Comparison of ENCODE assay signal across 1 cellular context in genomic region chr5:79546782-79547428, GRCh38.
A peak's percentile ranks its signal among the peaks of the same experiment; 100 is the strongest.
TF ChIP-seq lines count a peak whose summit lies in the region.

No MANE protein-coding gene starts in this region.

TF ChIP-seq in K562, 482 proteins besides CTCF, POLR2A, EP300 and RAD21 (continued from another document):
- TF ChIP-seq CEBPG (CRISPR knock-in tag; IDR thresholded peaks at IDR 0.05) = no peak
- TF ChIP-seq CEBPG (tag; conservative IDR thresholded peaks at IDR 0.05 in 1 of 2, IDR thresholded peaks at IDR 0.05 in 1 of 2) = 0 out of 4 replicates have a peak, but pooled peaks of 1 of the 2 experiments have one; percentile 26
- TF ChIP-seq NR2C2 (CRISPR knock-in tag; IDR thresholded peaks at IDR 0.05) = no peak
- TF ChIP-seq NR2C2 (tag; IDR thresholded peaks at IDR 0.05) = peak; percentile 26; the same call in 1 of the 2 replicates
- TF ChIP-seq CBFA2T3 (IDR thresholded peaks at IDR 0.05) = peak; percentile 66
- TF ChIP-seq SRF (CRISPR knock-in tag; IDR thresholded peaks at IDR 0.05) = no peak
- no peak for TF ChIP-seq ID3 (CRISPR knock-in tag; IDR thresholded peaks at IDR 0.05)
- 0 out of 2 replicates have a peak, but pooled peaks have one; percentile 19 for TF ChIP-seq ID3 (tag; IDR thresholded peaks at IDR 0.05)
- TF ChIP-seq NUFIP1 (IDR thresholded peaks at IDR 0.05; ENCODE audit: partially characterized antibody) = no peak
- peak; percentile 7; the same call in 1 of the 2 replicates for TF ChIP-seq NFE2 (IDR thresholded peaks at IDR 0.05; ENCODE audit: low read depth)
- no peak for TF ChIP-seq JUND (IDR thresholded peaks at IDR 0.05; ENCODE audit: borderline replicate concordance, low read depth, low read length)
- TF ChIP-seq JUND (tag; IDR thresholded peaks at IDR 0.05; ENCODE audit: borderline replicate concordance, low read depth, low read length) = peak; percentile 35; the same call in 1 of the 3 replicates
- no peak for TF ChIP-seq SLC30A9 (CRISPR knock-in tag; IDR thresholded peaks at IDR 0.05)
- TF ChIP-seq RBM25 (IDR thresholded peaks at IDR 0.05; ENCODE audit: low read depth, low read length, severe bottlenecking) = no peak
- no peak for TF ChIP-seq ZFP1 (CRISPR knock-in tag; IDR thresholded peaks at IDR 0.05)
- 0 out of 2 replicates have a peak, but pooled peaks have one; percentile 30 for TF ChIP-seq SMARCE1 (IDR thresholded peaks at IDR 0.05)
- peak; percentile 39; the same call in 1 of the 2 replicates for TF ChIP-seq C11orf30 (IDR thresholded peaks at IDR 0.05; ENCODE audit: low read depth)
- TF ChIP-seq CEBPB (tag; IDR thresholded peaks at IDR 0.05) = peak; percentile 49
- TF ChIP-seq TAL1 (IDR thresholded peaks at IDR 0.05) = 0 out of 2 replicates have a peak, but pooled peaks have one; percentile 15
- TF ChIP-seq BACH1 (tag; IDR thresholded peaks at IDR 0.05) = no peak
- TF ChIP-seq ZNF778 (CRISPR knock-in tag; IDR thresholded peaks at IDR 0.05) = no peak
- TF ChIP-seq GATA2 (CRISPR knock-in tag; IDR thresholded peaks at IDR 0.05) = peak; percentile 65
- TF ChIP-seq HDAC2 (IDR thresholded peaks at IDR 0.05) = 0 out of 2 replicates have a peak, but pooled peaks have one; percentile 51
- no peak for TF ChIP-seq MLLT1 (IDR thresholded peaks at IDR 0.05)
- TF ChIP-seq ZNF143 (CRISPR knock-in tag; IDR thresholded peaks at IDR 0.05) = no peak
- TF ChIP-seq E2F1 (CRISPR knock-in tag; IDR thresholded peaks at IDR 0.05) = no peak
- no peak for TF ChIP-seq ATF1 (CRISPR knock-in tag; IDR thresholded peaks at IDR 0.05)
- TF ChIP-seq ATF1 (tag; IDR thresholded peaks at IDR 0.05) = 0 out of 2 replicates have a peak, but pooled peaks have one; percentile 10
- TF ChIP-seq FOXA1 (IDR thresholded peaks at IDR 0.05; ENCODE audit: borderline replicate concordance) = no peak
- peak; percentile 34; the same call in 1 of the 2 replicates for TF ChIP-seq TCF3 (CRISPR knock-in tag; IDR thresholded peaks at IDR 0.05)
